23 cellular contexts compared by ENCODE assay signal in the genomic region with DNA sequence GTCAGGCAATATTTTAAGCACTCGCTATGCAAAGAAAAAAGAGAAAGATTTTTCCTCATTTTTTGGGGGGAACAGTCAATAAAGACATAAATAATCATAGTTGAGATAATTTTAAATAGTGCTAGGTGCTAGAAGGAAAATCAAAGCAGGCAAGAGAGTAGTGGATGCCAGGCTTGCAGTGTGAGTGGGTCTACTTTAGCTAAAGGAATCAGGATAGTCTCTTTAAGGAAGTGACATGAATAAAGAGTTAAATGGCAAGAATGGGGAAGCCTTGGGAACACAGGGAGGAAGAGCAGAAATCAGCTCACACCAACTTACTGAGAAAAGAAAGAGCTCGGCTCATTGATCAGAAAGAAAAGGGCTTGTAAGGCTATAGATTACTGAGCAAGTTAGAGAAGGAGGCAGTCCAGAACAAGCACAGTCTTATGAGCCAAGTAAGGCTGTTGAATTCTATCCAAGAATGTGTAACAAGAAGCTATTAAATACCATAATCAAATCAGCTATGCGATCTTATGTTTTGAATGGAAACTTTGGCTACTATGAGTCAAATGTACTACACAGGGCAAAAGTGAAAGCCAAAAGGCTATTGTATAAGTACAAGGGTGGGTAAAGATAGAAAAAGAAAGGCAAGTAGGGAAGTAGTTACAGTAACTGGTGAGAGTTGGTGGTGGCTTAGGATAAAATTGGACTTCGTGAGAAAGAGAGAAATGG.
DNase-seq lines count a peak whose midpoint lies in the region; ATAC-seq and TF ChIP-seq lines count a peak whose summit lies in the region.
"Had no signal": no experiment of that assay in that cellular context is flagged by ENCODE, and none has a peak within 500 bp of the region (broad histone marks: within the 10 kb centered on the region; RNA-seq: fewer than 3 reads in every experiment).

No MANE protein-coding gene starts in this region.

- H3K27ac Mint-ChIP-seq in natural killer cell, result no peak overlapping the region
- H3K27ac Mint-ChIP-seq: brain; CD8-positive, alpha-beta memory T cell; natural killer cell treated with Interleukin-12 subunit alpha and Interleukin-12 subunit beta and Interleukin-15 and Interleukin-18, amount 100 ng/mL, for 72 hours had no signal

- H3K36me3 Mint-ChIP-seq in natural killer cell, result no peaks in the 10 kb centered on the region
- H3K36me3 Mint-ChIP-seq: brain; natural killer cell treated with Interleukin-12 subunit alpha and Interleukin-12 subunit beta and Interleukin-15 and Interleukin-18, amount 100 ng/mL, for 72 hours had no signal

- no peaks in the 10 kb centered on the region for H3K27me3 Mint-ChIP-seq in natural killer cell (ENCODE audit: low read depth in 2 of 2)
- H3K27me3 Mint-ChIP-seq: brain; CD8-positive, alpha-beta memory T cell; natural killer cell treated with Interleukin-12 subunit alpha and Interleukin-12 subunit beta and Interleukin-15 and Interleukin-18, amount 100 ng/mL, for 72 hours had no signal

- H3K27ac ChIP-seq in ACC112 (ENCODE audit: low read depth, low read length) (peak overlapping the region; percentile 63), mammary epithelial cell (ENCODE audit: insufficient read depth, low read depth, low read length) (peak overlapping the region; percentile 37), caudate nucleus (ENCODE audit: low read depth, low read length) (no peak overlapping the region)
- H3K27ac ChIP-seq: gastroesophageal sphincter, right atrium auricular region, SJCRH30, testis had no signal

- H3K4me3 ChIP-seq in ACC112 (ENCODE audit: low read depth, low read length) (peak overlapping the region; percentile 40), mammary epithelial cell (replicated peaks in 1 of 3; ENCODE audit: insufficient read depth in 1 of 3, low read depth in 2 of 3, low read length in 3 of 3) (no peak overlapping the region)
- H3K4me3 ChIP-seq: gastroesophageal sphincter, lung, right atrium auricular region, SJCRH30, testis had no signal

- intact Hi-C loops in mammary epithelial cell (cut with micrococcal nuclease), result no loop called here
- intact Hi-C loops in natural killer cell (cut with micrococcal nuclease), result no loop called here

- H3K4me2 ChIP-seq in mammary epithelial cell (ENCODE audit: insufficient read depth, low read depth, low read length), result peak overlapping the region; percentile 66

- H3K79me2 ChIP-seq in ACC112 (ENCODE audit: control insufficient read depth, insufficient read depth, low read length, unreplicated experiment), result no peaks in the 10 kb centered on the region
- no peaks in the 10 kb centered on the region for H3K79me2 ChIP-seq in mammary epithelial cell (ENCODE audit: insufficient read depth, low read length)

- no peaks in the 10 kb centered on the region for H4K20me1 ChIP-seq in mammary epithelial cell (ENCODE audit: insufficient read depth, low read length)

- BruUV-seq in mammary epithelial cell (replicated peaks; lab: Mats Ljungman, UMichigan), result no TSS peak

- peaks cover 10 to 16% of the 10 kb centered on the region in 2 donors for H3K9me3 Mint-ChIP-seq in natural killer cell

- H3K36me3 ChIP-seq in ACC112 (ENCODE audit: insufficient read depth, low read length) (no peaks in the 10 kb centered on the region), mammary epithelial cell (ENCODE audit: insufficient read depth, low read length) (no peaks in the 10 kb centered on the region)
- H3K36me3 ChIP-seq: gastroesophageal sphincter, right atrium auricular region, SJCRH30 had no signal

- no peak for TF ChIP-seq CTCF in mammary epithelial cell (conservative IDR thresholded peaks at IDR 0.05 in 1 of 2, IDR thresholded peaks at IDR 0.05 in 1 of 2; ENCODE audit: extremely low read depth in 1 of 2, insufficient read depth in 1 of 2, low read depth in 1 of 2, low read length in 2 of 2)
- TF ChIP-seq CTCF in natural killer cell (IDR thresholded peaks at IDR 0.05), result no peak

- dilution Hi-C loops in mammary epithelial cell (cut with HindIII; ENCODE audit: low sequenced_read_pairs), result no loop called here

- DNase-seq in M059J (ENCODE audit: low read depth) (peak; percentile 78), mammary epithelial cell (peak; percentile 80), iris pigment epithelial cell (ENCODE audit: low read depth) (peak; percentile 93), nucleus accumbens (lab: John Stamatoyannopoulos, UW) (no peak), caudate nucleus (lab: John Stamatoyannopoulos, UW) (no peak), natural killer cell (no peak), iPS-NIHi11 (ENCODE audit: low spot score) (no peak)
- DNase-seq: activated CD8-positive, alpha-beta memory T cell treated with anti-CD3 and anti-CD28 coated beads, Interleukin-2, amount 50 U/mL, for 4 hours; activated gamma-delta T cell treated with Interleukin-2 at 50 U/mL for 16 hours; CD8-positive, alpha-beta memory T cell; effector CD8-positive, alpha-beta T cell; KBM-7; NCI-H1105 treated with DMSO at 0.1 percent for 48 hours; NCI-H2171; SJCRH30; T-helper 9 cell; testis had no signal

- in situ Hi-C loops in mammary epithelial cell (cut with MboI; ENCODE audit: low sequenced_read_pairs in 2 of 2), result loop anchor here in 1 of 2 donors (25.0 kb wide), 1 partner anchor 266 kb away; no protein-coding TSS in a partner anchor

- no peaks in the 10 kb centered on the region for H3K9me3 ChIP-seq in mammary epithelial cell (replicated peaks; ENCODE audit: insufficient read depth, low read length)
- H3K9me3 ChIP-seq: gastroesophageal sphincter, right atrium auricular region, SJCRH30, testis had no signal

- no peak for ATAC-seq in natural killer cell
- ATAC-seq: gastroesophageal sphincter; natural killer cell treated with Interleukin-12 subunit alpha and Interleukin-12 subunit beta and Interleukin-15 and Interleukin-18, amount 100 ng/mL, for 72 hours had no signal

- WGBS in mammary epithelial cell (ENCODE audit: low coverage, missing lambda C conversion rate), result 44% methylated on average over 4 of the region's 4 CpGs

- H3K27me3 ChIP-seq in ACC112 (ENCODE audit: insufficient read depth, low read length) (no peaks in the 10 kb centered on the region), mammary epithelial cell (ENCODE audit: insufficient read depth, low read length) (no peaks in the 10 kb centered on the region)
- H3K27me3 ChIP-seq: gastroesophageal sphincter, right atrium auricular region, SJCRH30, testis had no signal

- CTCF ChIA-PET in mammary epithelial cell (lab: Charles Lee; ENCODE audit: low non-redundant PET), result no interaction called here

- peaks cover 28% of the 10 kb centered on the region for H3K4me1 ChIP-seq in ACC112 (ENCODE audit: control insufficient read depth, insufficient read depth, low read length, unreplicated experiment)
- peaks cover 27% of the 10 kb centered on the region for H3K4me1 ChIP-seq in mammary epithelial cell (ENCODE audit: insufficient read depth, low read length)
- H3K4me1 ChIP-seq: gastroesophageal sphincter, right atrium auricular region, SJCRH30, testis had no signal

- no peaks in the 10 kb centered on the region for H3K4me1 Mint-ChIP-seq in natural killer cell
- H3K4me1 Mint-ChIP-seq: brain; CD8-positive, alpha-beta memory T cell had no signal

- peak overlapping the region; percentile 16 for H3K9ac ChIP-seq in mammary epithelial cell (ENCODE audit: insufficient read depth, low read length)

- no peak overlapping the region for H3K4me3 Mint-ChIP-seq in natural killer cell
- H3K4me3 Mint-ChIP-seq: brain; CD8-positive, alpha-beta memory T cell; natural killer cell treated with Interleukin-12 subunit alpha and Interleukin-12 subunit beta and Interleukin-15 and Interleukin-18, amount 100 ng/mL, for 72 hours had no signal

- peak overlapping the region; percentile 97 for H2AFZ ChIP-seq in ACC112 (ENCODE audit: low read length, unreplicated experiment)
- peak overlapping the region; percentile 83 for H2AFZ ChIP-seq in mammary epithelial cell (ENCODE audit: low read depth, low read length)

Comparison
In these comparisons a context has a peak if more than half of its experiments do, and no peak if none do; other contexts are left out.
1. DNase-seq: peak in M059J (single experiment), mammary epithelial cell (single experiment) and iris pigment epithelial cell (single experiment); none in nucleus accumbens (0 of 56), caudate nucleus (0 of 61), natural killer cell (single experiment) and iPS-NIHi11 (single experiment).